ENCODE assay signal across 1 cellular context in genomic region chr21:45339430-45340405, GRCh38.
TF ChIP-seq lines count a peak whose summit lies in the region.

No MANE protein-coding gene starts in this region.

TF ChIP-seq in HepG2, 621 proteins besides CTCF, POLR2A, EP300 and RAD21:
- TF ChIP-seq ZXDC (CRISPR knock-in tag; IDR thresholded peaks at IDR 0.05): no peak
- TF ChIP-seq, protein P1, sequence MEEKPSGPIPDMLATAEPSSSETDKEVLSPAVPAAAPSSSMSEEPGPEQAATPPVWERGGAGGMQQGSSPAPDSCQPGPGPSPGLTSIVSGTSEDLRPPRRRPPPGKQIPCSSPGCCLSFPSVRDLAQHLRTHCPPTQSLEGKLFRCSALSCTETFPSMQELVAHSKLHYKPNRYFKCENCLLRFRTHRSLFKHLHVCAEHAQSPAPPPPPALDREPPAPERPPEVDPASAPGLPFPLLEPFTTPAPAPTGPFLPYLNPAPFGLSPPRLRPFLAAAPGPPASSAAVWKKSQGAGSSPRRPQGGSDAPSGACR (CRISPR knock-in tag; IDR thresholded peaks at IDR 0.05): no peak
